In the genomic region with DNA sequence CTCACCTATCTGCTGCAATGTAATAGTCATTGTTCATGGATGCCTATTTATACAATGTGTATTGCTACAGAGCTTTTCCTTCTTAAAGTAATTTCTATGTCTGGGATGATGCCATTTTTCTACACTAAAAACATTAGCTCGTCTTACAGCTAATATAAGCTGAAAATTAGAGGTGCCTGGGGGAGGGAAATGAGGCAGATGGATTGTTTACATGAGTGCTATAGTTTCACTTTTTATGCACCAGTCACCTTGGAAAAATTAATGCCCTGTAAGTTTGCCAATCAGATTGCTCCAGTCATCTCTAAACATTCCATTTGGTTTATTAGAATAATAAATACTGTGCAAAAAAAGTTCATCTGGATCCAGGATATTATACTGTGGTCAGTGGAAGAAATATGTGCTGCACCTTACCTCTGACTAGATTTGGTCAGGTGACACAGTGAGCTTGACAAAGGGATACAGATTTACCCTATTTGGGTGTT, we compare ENCODE assay signal across 14 cellular contexts.
DNase-seq lines count a peak whose midpoint lies in the region; ATAC-seq and TF ChIP-seq lines count a peak whose summit lies in the region.
"Had no signal": no experiment of that assay in that cellular context is flagged by ENCODE, and none has a peak within 500 bp of the region (broad histone marks: within the 10 kb centered on the region; RNA-seq: fewer than 3 reads in every experiment).

No MANE protein-coding gene starts in this region.

- H3K4me1 ChIP-seq in Panc1 (ENCODE audit: control insufficient read depth, insufficient read depth, low read length) = peaks cover 20% of the 10 kb centered on the region

- no peak overlapping the region for H3K27ac Mint-ChIP-seq in activated T-cell treated with anti-CD3 and anti-CD28 coated beads, Interleukin-2, amount 50 U/mL, for 72 hours
- H3K27ac Mint-ChIP-seq: activated CD4-positive, alpha-beta memory T cell treated with anti-CD3 and anti-CD28 coated beads for 36 hours; activated naive CD8-positive, alpha-beta T cell treated with anti-CD3 and anti-CD28 coated beads for 36 hours had no signal

- peaks cover 44% of the 10 kb centered on the region for H3K4me1 Mint-ChIP-seq in activated T-cell treated with anti-CD3 and anti-CD28 coated beads, Interleukin-2, amount 50 U/mL, for 72 hours (ENCODE audit: low read depth)

- H3K9me3 Mint-ChIP-seq in activated T-cell treated with anti-CD3 and anti-CD28 coated beads, Interleukin-2, amount 50 U/mL, for 72 hours = no peaks in the 10 kb centered on the region
- H3K9me3 Mint-ChIP-seq: activated CD4-positive, alpha-beta memory T cell treated with anti-CD3 and anti-CD28 coated beads for 36 hours; stimulated activated naive CD8-positive, alpha-beta T cell treated with anti-CD3 and anti-CD28 coated beads, Interleukin-15, amount 100 ng/mL, for 72 hours had no signal

- BruUV-seq in Panc1 (replicated peaks; lab: Mats Ljungman, UMichigan) = no TSS peak

- H3K4me3 Mint-ChIP-seq in activated T-cell treated with anti-CD3 and anti-CD28 coated beads, Interleukin-2, amount 50 U/mL, for 72 hours = no peak overlapping the region
- H3K4me3 Mint-ChIP-seq: activated CD4-positive, alpha-beta memory T cell treated with anti-CD3 and anti-CD28 coated beads for 36 hours; activated naive CD8-positive, alpha-beta T cell treated with anti-CD3 and anti-CD28 coated beads for 36 hours; stimulated activated naive CD8-positive, alpha-beta T cell treated with anti-CD3 and anti-CD28 coated beads, Interleukin-15, amount 100 ng/mL, for 72 hours had no signal

- H3K36me3 Mint-ChIP-seq in activated T-cell treated with anti-CD3 and anti-CD28 coated beads, Interleukin-2, amount 50 U/mL, for 72 hours (ENCODE audit: insufficient read depth in 2 of 2) = no peaks in the 10 kb centered on the region
- H3K36me3 Mint-ChIP-seq: activated CD4-positive, alpha-beta memory T cell treated with anti-CD3 and anti-CD28 coated beads for 36 hours had no signal

- DNase-seq in ELR (ENCODE audit: low read depth) = peak; percentile 78
- DNase-seq in Panc1 (ENCODE audit: low read depth, low spot score) = no peak
- DNase-seq in fibroblast of gingiva (ENCODE audit: low read depth) = peak; percentile 89
- DNase-seq in renal cortical epithelial cell (ENCODE audit: low read depth) = peak; percentile 51
- no peak for DNase-seq in NCI-H146 treated with DMSO at 0.1 percent for 48 hours (lab: John Stamatoyannopoulos, UW; ENCODE audit: unreplicated experiment)
- no peak for DNase-seq in stimulated activated naive CD4-positive, alpha-beta T cell treated with Interleukin-2 at 50 U/mL for 16 hours (lab: John Stamatoyannopoulos, UW)
- DNase-seq in activated T-cell treated with anti-CD3 and anti-CD28 coated beads, Interleukin-2, amount 50 U/mL, for 72 hours = no peak
- DNase-seq: activated CD4-positive, alpha-beta memory T cell treated with anti-CD3 and anti-CD28 coated beads for 36 hours; activated naive CD8-positive, alpha-beta T cell treated with anti-CD3 and anti-CD28 coated beads for 36 hours; GOT3; NCI-H526 treated with DMSO at 0.1 percent for 48 hours; stimulated activated naive CD8-positive, alpha-beta T cell treated with anti-CD3 and anti-CD28 coated beads, Interleukin-15, amount 100 ng/mL, for 72 hours; SW 1271 had no signal

- no peaks in the 10 kb centered on the region for H3K36me3 ChIP-seq in Panc1 (ENCODE audit: control insufficient read depth, insufficient read depth, low read length)

- no peaks in the 10 kb centered on the region for H3K27me3 ChIP-seq in Panc1 (ENCODE audit: control insufficient read depth, insufficient read depth, low read length)

- H3K27ac ChIP-seq in Panc1 (ENCODE audit: low read length) = peak overlapping the region; percentile 79; the same call in 1 of the 2 replicates

- H3K4me3 ChIP-seq in Panc1 (ENCODE audit: low read depth in 2 of 2, low read length in 2 of 2) = no peak overlapping the region

- no peaks in the 10 kb centered on the region for H3K9me3 ChIP-seq in Panc1 (ENCODE audit: control insufficient read depth, insufficient read depth, low read depth, low read length)

- in situ Hi-C loops in Panc1 (cut with HindIII; ENCODE audit: low pct_unique_long_range_greater_than_20kb, low sequenced_read_pairs) = no loop called here

- TF ChIP-seq CTCF in Panc1 (IDR thresholded peaks at IDR 0.05) = no peak

- intact Hi-C loops in Panc1 (cut with micrococcal nuclease; ENCODE audit: unreplicated experiment) = loop anchor here (10.0 kb wide), 1 partner anchor 199 kb away; no protein-coding TSS in a partner anchor

- ATAC-seq in Panc1 (peak; percentile 63), GM18873 (IDR thresholded peaks at IDR 0.05; ENCODE audit: low FRiP score, unreplicated experiment) (no peak)
- no peak for ATAC-seq in activated T-cell treated with anti-CD3 and anti-CD28 coated beads, Interleukin-2, amount 50 U/mL, for 72 hours (replicated peaks in 1 of 2)
- ATAC-seq: stimulated activated naive CD8-positive, alpha-beta T cell treated with anti-CD3 and anti-CD28 coated beads, Interleukin-15, amount 100 ng/mL, for 72 hours had no signal

- CTCF ChIA-PET in Panc1 (lab: Charles Lee) = no interaction called here

- H3K27me3 Mint-ChIP-seq in activated T-cell treated with anti-CD3 and anti-CD28 coated beads, Interleukin-2, amount 50 U/mL, for 72 hours (ENCODE audit: low read depth) = no peaks in the 10 kb centered on the region
- H3K27me3 Mint-ChIP-seq: activated CD4-positive, alpha-beta memory T cell treated with anti-CD3 and anti-CD28 coated beads for 36 hours; activated naive CD8-positive, alpha-beta T cell treated with anti-CD3 and anti-CD28 coated beads for 36 hours; stimulated activated naive CD8-positive, alpha-beta T cell treated with anti-CD3 and anti-CD28 coated beads, Interleukin-15, amount 100 ng/mL, for 72 hours had no signal

- POLR2A ChIA-PET in Panc1 (lab: Charles Lee) = no interaction called here

Comparison
In these comparisons a context has a peak if more than half of its experiments do, and no peak if none do; other contexts are left out.
1. DNase-seq: peak in ELR (single experiment), fibroblast of gingiva (single experiment) and renal cortical epithelial cell (single experiment); none in Panc1 (single experiment), NCI-H146 treated with DMSO at 0.1 percent for 48 hours (single experiment), stimulated activated naive CD4-positive, alpha-beta T cell treated with Interleukin-2 at 50 U/mL for 16 hours (single experiment) and activated T-cell treated with anti-CD3 and anti-CD28 coated beads, Interleukin-2, amount 50 U/mL, for 72 hours (0 of 2).